ENCODE assay signal across 7 cellular contexts in genomic region chr15:63157891-63158431, GRCh38. TPM values are rescaled to one million over a fixed set of nuclear protein-coding genes. Genes with fewer than 3 reads are reported as not detected.
A peak's percentile ranks its signal among the peaks of the same experiment; 100 is the strongest.
DNase-seq lines count a peak whose midpoint lies in the region; ATAC-seq and TF ChIP-seq lines count a peak whose summit lies in the region.

No MANE protein-coding gene starts in this region.

- CTCF ChIA-PET in activated CD4-positive, alpha-beta T cell treated with anti-CD3 and anti-CD28 coated beads, Interleukin-2, amount 10 ng/mL, durations not matched to agents 7 days and 5 days (lab: Charles Lee), result interaction anchor here (1.0 to 2.2 kb wide), 4 partner anchors 9 to 137 kb away, joined by 3 to 6 read pairs (median 5); no protein-coding TSS in a partner anchor

- TF ChIP-seq CTCF in vagina (IDR thresholded peaks at IDR 0.05), result no peak

- intact Hi-C loops in vagina (cut with DNase I), result no loop called here

- POLR2A ChIA-PET in activated CD4-positive, alpha-beta T cell treated with anti-CD3 and anti-CD28 coated beads, Interleukin-2, amount 10 ng/mL, durations not matched to agents 7 days and 5 days (lab: Charles Lee), result interaction anchor here (0.9 to 1.3 kb wide), 2 partner anchors 34 to 81 kb away, joined by 3 to 7 read pairs; no protein-coding TSS in a partner anchor

- peak; percentile 37 for ATAC-seq in GM19455 (IDR thresholded peaks at IDR 0.05; ENCODE audit: unreplicated experiment)

- H3K27ac ChIP-seq in vagina, result peak overlapping the region; percentile 97

- peaks cover 3% of the 10 kb centered on the region for H3K9me3 Mint-ChIP-seq in activated CD4-positive, alpha-beta T cell treated with anti-CD3 and anti-CD28 coated beads, Interleukin-2, amount 10 ng/mL, durations not matched to agents 7 days and 5 days

- TF ChIP-seq POLR2A in vagina (IDR thresholded peaks at IDR 0.05), result no peak

- peaks cover 23% of the 10 kb centered on the region for H3K4me1 Mint-ChIP-seq in activated CD4-positive, alpha-beta T cell treated with anti-CD3 and anti-CD28 coated beads, Interleukin-2, amount 10 ng/mL, durations not matched to agents 7 days and 5 days

- no peaks in the 10 kb centered on the region for H3K9me3 ChIP-seq in vagina

- peaks cover 30% of the 10 kb centered on the region for H3K4me1 ChIP-seq in vagina

- peak; percentile 86 for DNase-seq in EH (ENCODE audit: low read depth)
- no peak for DNase-seq in Jurkat, Clone E6-1 (ENCODE audit: low read depth, low spot score)
- peak; percentile 46 for DNase-seq in activated CD4-positive, alpha-beta T cell treated with anti-CD3 and anti-CD28 coated beads, Interleukin-2, amount 10 ng/mL, durations not matched to agents 7 days and 5 days
- peak; percentile 70 for DNase-seq in fibroblast of gingiva (ENCODE audit: low read depth)
- peak; percentile 85 for DNase-seq in myocyte (ENCODE audit: low read depth)
- DNase-seq in vagina (ENCODE audit: extremely low spot score in 2 of 2), result no peak

- peak overlapping the region; percentile 92 for H3K27ac Mint-ChIP-seq in activated CD4-positive, alpha-beta T cell treated with anti-CD3 and anti-CD28 coated beads, Interleukin-2, amount 10 ng/mL, durations not matched to agents 7 days and 5 days

- no peaks in the 10 kb centered on the region for H3K27me3 Mint-ChIP-seq in activated CD4-positive, alpha-beta T cell treated with anti-CD3 and anti-CD28 coated beads, Interleukin-2, amount 10 ng/mL, durations not matched to agents 7 days and 5 days

- peaks cover 25% of the 10 kb centered on the region for H3K36me3 Mint-ChIP-seq in activated CD4-positive, alpha-beta T cell treated with anti-CD3 and anti-CD28 coated beads, Interleukin-2, amount 10 ng/mL, durations not matched to agents 7 days and 5 days (ENCODE audit: low read depth)

- H3K27me3 ChIP-seq in vagina, result no peaks in the 10 kb centered on the region

- H3K36me3 ChIP-seq in vagina, result no peaks in the 10 kb centered on the region

- H3K4me3 Mint-ChIP-seq in activated CD4-positive, alpha-beta T cell treated with anti-CD3 and anti-CD28 coated beads, Interleukin-2, amount 10 ng/mL, durations not matched to agents 7 days and 5 days, result peak overlapping the region; percentile 95

- H3K4me3 ChIP-seq in Jurkat, Clone E6-1 (ENCODE audit: low read length), result peak overlapping the region; percentile 87
- peak overlapping the region; percentile 84 to 92 for H3K4me3 ChIP-seq in vagina

RNA-seq across cellular contexts. Expression of gene RPS27L, which starts 0.7 kb away (rescaled TPM):
- 90.7 TPM for polyA plus RNA-seq in Jurkat, Clone E6-1 (2012; ENCODE audit: insufficient read depth, insufficient read length)
- total RNA-seq in activated CD4-positive, alpha-beta T cell treated with anti-CD3 and anti-CD28 coated beads, Interleukin-2, amount 10 ng/mL, durations not matched to agents 7 days and 5 days, result 100 to 1,000 TPM; 219 to 226 TPM
- total RNA-seq in myocyte, result 145 and 176 TPM in 2 replicates
- polyA plus RNA-seq in myocyte (2012), result 375 TPM
- 74.6 TPM for total RNA-seq in vagina

RNA-seq across cellular contexts. Expression of gene RAB8B, which starts 31.4 kb away (rescaled TPM):
- 45.0 TPM for polyA plus RNA-seq in Jurkat, Clone E6-1 (2012; ENCODE audit: insufficient read depth, insufficient read length)
- total RNA-seq in activated CD4-positive, alpha-beta T cell treated with anti-CD3 and anti-CD28 coated beads, Interleukin-2, amount 10 ng/mL, durations not matched to agents 7 days and 5 days, result 100 to 1,000 TPM; 115 to 150 TPM
- 16.4 and 24.0 TPM in 2 replicates for total RNA-seq in myocyte
- polyA plus RNA-seq in myocyte (2012), result 10.4 TPM
- 29.5 TPM for total RNA-seq in vagina

RNA-seq across cellular contexts. Expression of gene LACTB, which starts 36.3 kb away (rescaled TPM):
- 20.2 TPM for polyA plus RNA-seq in Jurkat, Clone E6-1 (2012; ENCODE audit: insufficient read depth, insufficient read length)
- total RNA-seq in activated CD4-positive, alpha-beta T cell treated with anti-CD3 and anti-CD28 coated beads, Interleukin-2, amount 10 ng/mL, durations not matched to agents 7 days and 5 days, result 1 to 10 TPM; 6.9 to 7.9 TPM
- 22.3 and 27.5 TPM in 2 replicates for total RNA-seq in myocyte
- 21.4 TPM for polyA plus RNA-seq in myocyte (2012)
- 23.3 TPM for total RNA-seq in vagina

Comparison
In these comparisons a context has a peak if more than half of its experiments do, and no peak if none do; other contexts are left out.
1. DNase-seq: peak in EH (single experiment), activated CD4-positive, alpha-beta T cell treated with anti-CD3 and anti-CD28 coated beads, Interleukin-2, amount 10 ng/mL, durations not matched to agents 7 days and 5 days (single experiment), fibroblast of gingiva (single experiment) and myocyte (single experiment); none in Jurkat, Clone E6-1 (single experiment) and vagina (0 of 2).